8 cellular contexts compared by ENCODE assay signal in genomic region chr6:69835414-69836179, GRCh38. TPM values are rescaled to one million over a fixed set of nuclear protein-coding genes. Genes with fewer than 3 reads are reported as not detected.
DNase-seq lines count a peak whose midpoint lies in the region; ATAC-seq and TF ChIP-seq lines count a peak whose summit lies in the region.

No MANE protein-coding gene starts in this region.

- H3K36me3 ChIP-seq in right atrium auricular region, result no peaks in the 10 kb centered on the region

- intact Hi-C loops in CD4-positive, alpha-beta T cell (cut with DNase I, micrococcal nuclease), result loop anchor here (2.0 to 10.0 kb wide), 2 partner anchors 269 to 273 kb away; no protein-coding TSS in a partner anchor

- CTCF ChIA-PET in CD4-positive, alpha-beta T cell (lab: Charles Lee), result interaction anchor here (0.8 to 1.6 kb wide), 3 partner anchors 20 to 38 kb away, joined by 4 read pairs; no protein-coding TSS in a partner anchor
- CTCF ChIA-PET in WTC11 (lab: Charles Lee), result interaction anchor here (1.0 kb wide), 1 partner anchor 27 kb away, joined by 3 read pairs; no protein-coding TSS in a partner anchor

- peaks cover 11% of the 10 kb centered on the region for H3K27me3 ChIP-seq in CD4-positive, alpha-beta T cell (ENCODE audit: control insufficient read depth, insufficient read depth, low read length)
- H3K27me3 ChIP-seq in right atrium auricular region, result no peaks in the 10 kb centered on the region

- no peak overlapping the region for H3K27ac Mint-ChIP-seq in CD4-positive, alpha-beta T cell
- no peak overlapping the region for H3K27ac Mint-ChIP-seq in WTC11

- no peak overlapping the region for H3K4me3 Mint-ChIP-seq in CD4-positive, alpha-beta T cell
- no peak overlapping the region for H3K4me3 Mint-ChIP-seq in WTC11

- H3K9me3 Mint-ChIP-seq in CD4-positive, alpha-beta T cell, result no peaks in the 10 kb centered on the region
- no peaks in the 10 kb centered on the region for H3K9me3 Mint-ChIP-seq in WTC11

- no peak overlapping the region for H3K4me3 ChIP-seq in right atrium auricular region

- no peak for DNase-seq in CD4-positive, alpha-beta T cell
- DNase-seq in NCI-H1694 (lab: John Stamatoyannopoulos, UW) (peak; percentile 32), WTC11 (ENCODE audit: low spot score) (no peak), right atrium auricular region (ENCODE audit: low spot score) (no peak), smooth muscle cell of the brain vasculature (ENCODE audit: low read depth, low spot score) (peak; percentile 36)
- DNase-seq in activated naive CD4-positive, alpha-beta T cell (lab: John Stamatoyannopoulos, UW), result no peak

- POLR2A ChIA-PET in CD4-positive, alpha-beta T cell (lab: Charles Lee), result interaction anchor here (0.9 to 1.2 kb wide), 2 partner anchors 38 to 40 kb away, joined by 3 read pairs; no protein-coding TSS in a partner anchor
- POLR2A ChIA-PET in WTC11 (lab: Charles Lee), result no interaction called here

- H3K4me1 Mint-ChIP-seq in CD4-positive, alpha-beta T cell (ENCODE audit: low read depth), result peaks cover 7% of the 10 kb centered on the region
- 0 out of 2 replicates have a peak, but pooled peaks cover 3% of the 10 kb centered on the region for H3K4me1 Mint-ChIP-seq in WTC11

- peak; percentile 77 for ATAC-seq in CD4-positive, alpha-beta T cell (ENCODE audit: poor library complexity)
- peak; percentile 95 for ATAC-seq in GM18502 (IDR thresholded peaks at IDR 0.05; ENCODE audit: poor library complexity, unreplicated experiment)
- ATAC-seq in HG02840 (IDR thresholded peaks at IDR 0.05; ENCODE audit: low FRiP score, unreplicated experiment), result peak; percentile 76
- ATAC-seq in WTC11, result peak; percentile 64

- H3K27ac ChIP-seq in CD4-positive, alpha-beta T cell (ENCODE audit: low read depth, low read length), result no peak overlapping the region
- no peak overlapping the region for H3K27ac ChIP-seq in right atrium auricular region

- no peaks in the 10 kb centered on the region for H3K4me1 ChIP-seq in right atrium auricular region

- peak; percentile 88 for TF ChIP-seq CTCF in CD4-positive, alpha-beta T cell (IDR thresholded peaks at IDR 0.05)
- TF ChIP-seq CTCF in WTC11 (IDR thresholded peaks at IDR 0.05), result peak; percentile 30
- TF ChIP-seq CTCF in right atrium auricular region (IDR thresholded peaks at IDR 0.05), result peak; percentile 61 to 85

- no peaks in the 10 kb centered on the region for H3K9me3 ChIP-seq in CD4-positive, alpha-beta T cell (ENCODE audit: control insufficient read depth, low read length)
- H3K9me3 ChIP-seq in right atrium auricular region, result no peaks in the 10 kb centered on the region

- no peaks in the 10 kb centered on the region for H3K36me3 Mint-ChIP-seq in CD4-positive, alpha-beta T cell (ENCODE audit: low read depth)
- no peaks in the 10 kb centered on the region for H3K36me3 Mint-ChIP-seq in WTC11

- H3K27me3 Mint-ChIP-seq in CD4-positive, alpha-beta T cell, result peaks cover 29% of the 10 kb centered on the region
- no peaks in the 10 kb centered on the region for H3K27me3 Mint-ChIP-seq in WTC11 (ENCODE audit: low read depth)

TF ChIP-seq in WTC11, 78 proteins besides CTCF, POLR2A, EP300 and RAD21:
- TF ChIP-seq AR (CRISPR knock-in tag; IDR thresholded peaks at IDR 0.05) (no peak), ZNF281 (CRISPR knock-in tag; IDR thresholded peaks at IDR 0.05) (no peak), ESRRA (CRISPR knock-in tag; IDR thresholded peaks at IDR 0.05; ENCODE audit: borderline replicate concordance) (no peak), ZNF512 (CRISPR knock-in tag; IDR thresholded peaks at IDR 0.05; ENCODE audit: borderline replicate concordance) (no peak), RELA (CRISPR knock-in tag; IDR thresholded peaks at IDR 0.05; ENCODE audit: borderline replicate concordance) (no peak), E2F1 (CRISPR knock-in tag; IDR thresholded peaks at IDR 0.05) (no peak)

RNA-seq across cellular contexts. Expression of gene COL19A1, which starts 30.8 kb away (rescaled TPM):
- total RNA-seq in CD4-positive, alpha-beta T cell, result not detected
- total RNA-seq in WTC11 (2021) (not detected in 3 replicates), right atrium auricular region (1 to 10 TPM; 2.7 to 3.9 TPM)

RNA-seq across cellular contexts. Expression of gene LMBRD1, which starts 38.8 kb away (rescaled TPM):
- total RNA-seq in CD4-positive, alpha-beta T cell, result 10 to 100 TPM; 40.3 to 42.0 TPM
- total RNA-seq in WTC11 (2021), result 14.9 to 15.0 TPM (median 14.9 TPM) in 3 replicates
- 10 to 100 TPM; 46.9 to 50.0 TPM for total RNA-seq in right atrium auricular region

Comparison
In these comparisons a context has a peak if more than half of its experiments do, and no peak if none do; other contexts are left out.
1. DNase-seq: peak in NCI-H1694 (single experiment) and smooth muscle cell of the brain vasculature (single experiment); none in CD4-positive, alpha-beta T cell (0 of 10), WTC11 (single experiment), right atrium auricular region (single experiment) and activated naive CD4-positive, alpha-beta T cell (0 of 4).
2. CTCF ChIP-seq: peak in every context shown above with its lines; median percentile 88 in CD4-positive, alpha-beta T cell; 73 in right atrium auricular region; 30 in WTC11.
3. Peak in every context shown above with its lines, with median percentiles within 50 percentile points of each other: ATAC-seq.